Comparison of ENCODE assay signal across 20 cellular contexts in the genomic region with DNA sequence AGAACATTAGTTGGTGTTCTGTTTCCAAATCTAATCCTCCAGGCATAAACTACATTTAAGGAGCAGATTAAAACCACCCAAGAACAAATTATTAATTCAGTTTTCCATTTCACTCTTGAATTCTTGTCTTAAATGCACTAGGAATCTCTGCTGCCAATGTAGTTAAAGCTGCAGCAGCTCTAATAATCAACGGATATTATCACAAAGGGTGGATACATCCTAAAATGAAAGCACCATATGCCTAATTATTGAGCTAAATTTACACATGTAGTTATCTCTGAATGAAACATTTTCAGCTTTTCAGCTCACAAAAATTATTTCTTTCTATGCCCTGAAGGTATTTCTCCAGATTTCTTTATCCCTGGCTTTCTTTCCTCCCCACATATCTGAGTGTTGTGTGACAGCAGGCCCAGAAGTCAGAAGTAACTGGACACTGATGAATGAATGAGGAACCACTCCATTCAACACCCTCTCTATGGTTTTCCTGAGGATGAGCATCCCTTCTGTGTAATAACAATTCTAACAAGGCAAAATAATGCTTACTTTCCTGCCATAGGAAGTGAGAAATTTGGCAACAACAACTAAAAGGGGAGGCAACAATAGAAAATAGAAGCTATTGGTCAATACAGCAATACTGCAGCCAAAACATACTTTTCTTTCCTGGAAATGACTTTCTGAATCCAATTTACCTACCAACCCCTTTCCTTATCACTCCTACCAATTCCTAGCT. TPM values are rescaled to one million over a fixed set of nuclear protein-coding genes. Genes with fewer than 3 reads are reported as not detected.
DNase-seq lines count a peak whose midpoint lies in the region; ATAC-seq, FAIRE-seq and TF ChIP-seq lines count a peak whose summit lies in the region.
"Had no signal": no experiment of that assay in that cellular context is flagged by ENCODE, and none has a peak within 500 bp of the region (broad histone marks: within the 10 kb centered on the region; RNA-seq: fewer than 3 reads in every experiment).

No MANE protein-coding gene starts in this region.

- H4K20me1 ChIP-seq in HepG2 (ENCODE audit: insufficient read depth, low read length) = peaks cover 98% of the 10 kb centered on the region

- FAIRE-seq in HepG2 (lab: Jason Lieb, UNC) (no peak), small intestine (lab: Jason Lieb, UNC) (no peak)
- FAIRE-seq: endometrium had no signal

- H3K27me3 Mint-ChIP-seq in dendritic cell treated with granulocyte-macrophage colony-stimulating factor and Interleukin-4, amounts not matched to agents 40 ng/mL and 50 ng/mL, for 4 days = no peaks in the 10 kb centered on the region
- H3K27me3 Mint-ChIP-seq: activated naive CD8-positive, alpha-beta T cell had no signal

- POLR2A ChIA-PET in HepG2 (lab: Yijun Ruan, JAX) = interaction anchor here (0.7 to 2.2 kb wide), 3 partner anchors 9 to 13 kb away, joined by 3 to 14 read pairs (median 3); no protein-coding TSS in a partner anchor

- H3K27ac ChIP-seq in HepG2 (ENCODE audit: extremely low read length, insufficient read depth, low read length) = no peak overlapping the region
- peak overlapping the region; percentile 32 for H3K27ac ChIP-seq in urinary bladder (ENCODE audit: low read depth)
- H3K27ac ChIP-seq in small intestine (ENCODE audit: low read depth in 1 of 2, low read length in 1 of 2) = peak overlapping the region in 1 of 2 donors; percentile 24

- BruUV-seq in HepG2 (replicated peaks; lab: Mats Ljungman, UMichigan) = no TSS peak

- no peak overlapping the region for H3K4me3 Mint-ChIP-seq in dendritic cell treated with granulocyte-macrophage colony-stimulating factor and Interleukin-4, amounts not matched to agents 40 ng/mL and 50 ng/mL, for 4 days
- H3K4me3 Mint-ChIP-seq: activated naive CD8-positive, alpha-beta T cell; H9 had no signal

- no peaks in the 10 kb centered on the region for H3K9me3 ChIP-seq in HepG2 (ENCODE audit: low read length)
- H3K9me3 ChIP-seq in small intestine (ENCODE audit: control insufficient read depth, low read depth) = no peaks in the 10 kb centered on the region
- H3K9me3 ChIP-seq: gastrocnemius medialis had no signal

- peak overlapping the region; percentile 24 for H3K27ac Mint-ChIP-seq in dendritic cell treated with granulocyte-macrophage colony-stimulating factor and Interleukin-4, amounts not matched to agents 40 ng/mL and 50 ng/mL, for 4 days
- H3K27ac Mint-ChIP-seq: H9 had no signal

- no peak for TF ChIP-seq CTCF in HepG2 (CRISPR knock-in tag; IDR thresholded peaks at IDR 0.05)

- no peak overlapping the region for H2AFZ ChIP-seq in HepG2 (ENCODE audit: low read length)

- TF ChIP-seq POLR2A in HepG2 (IDR thresholded peaks at IDR 0.05; ENCODE audit: insufficient read depth in 1 of 2, low read depth in 2 of 2, low read length in 2 of 2) = no peak

- peaks cover 25% of the 10 kb centered on the region for H3K36me3 Mint-ChIP-seq in dendritic cell treated with granulocyte-macrophage colony-stimulating factor and Interleukin-4, amounts not matched to agents 40 ng/mL and 50 ng/mL, for 4 days (ENCODE audit: low read depth)

- H3K36me3 ChIP-seq in HepG2 (replicated peaks in 1 of 2; ENCODE audit: control insufficient read depth in 1 of 2, insufficient read depth in 2 of 2, low read length in 2 of 2) = peaks cover 33 to 80% of the 10 kb centered on the region in 2 experiments
- H3K36me3 ChIP-seq in urinary bladder (ENCODE audit: insufficient read depth) = no peaks in the 10 kb centered on the region
- peaks cover 4% of the 10 kb centered on the region in 2 donors for H3K36me3 ChIP-seq in small intestine (ENCODE audit: control insufficient read depth in 2 of 2, insufficient read depth in 2 of 2, low read length in 2 of 2)
- H3K36me3 ChIP-seq: gastrocnemius medialis had no signal

- ATAC-seq in Right ventricle myocardium superior (ENCODE audit: poor library complexity) = peak; percentile 60
- ATAC-seq in HepG2 = no peak
- ATAC-seq: gastrocnemius medialis; stimulated activated naive CD8-positive, alpha-beta T cell treated with anti-CD3 and anti-CD28 coated beads, Interleukin-15, Interleukin-2, amounts not matched to agents 100 U/mL and 50 U/mL, for 24 hours had no signal

- H3K9me3 Mint-ChIP-seq in dendritic cell treated with granulocyte-macrophage colony-stimulating factor and Interleukin-4, amounts not matched to agents 40 ng/mL and 50 ng/mL, for 4 days = no peaks in the 10 kb centered on the region
- H3K9me3 Mint-ChIP-seq: H9 had no signal

- in situ Hi-C loops in HepG2 (cut with HindIII; ENCODE audit: extremely low pct_ligation_motif_present, low pct_unique_long_range_greater_than_20kb) = no loop called here

- no peak overlapping the region for H3K9ac ChIP-seq in HepG2 (ENCODE audit: insufficient read depth, low read depth, low read length)

- TF ChIP-seq RAD21 in HepG2 (CRISPR knock-in tag; IDR thresholded peaks at IDR 0.05) = no peak

- intact Hi-C loops in Right ventricle myocardium superior (cut with DNase I) = no loop called here
- intact Hi-C loops in cardiac septum (cut with DNase I) = loop anchor here (2.0 kb wide), 1 partner anchor 22 kb away; no protein-coding TSS in a partner anchor
- intact Hi-C loops in dendritic cell treated with granulocyte-macrophage colony-stimulating factor and Interleukin-4, amounts not matched to agents 40 ng/mL and 50 ng/mL, for 4 days (cut with micrococcal nuclease) = no loop called here
- intact Hi-C loops in HepG2 (cut with micrococcal nuclease; ENCODE audit: unreplicated experiment) = no loop called here

- TF ChIP-seq EP300 in HepG2 (IDR thresholded peaks at IDR 0.05; ENCODE audit: low read depth in 2 of 2, low read length in 2 of 2) = no peak
- TF ChIP-seq EP300 in HepG2 (CRISPR knock-in tag; IDR thresholded peaks at IDR 0.05; ENCODE audit: borderline replicate concordance) = no peak

- H3K4me2 ChIP-seq in HepG2 (ENCODE audit: low read depth, low read length) = no peak overlapping the region

- peaks cover 35% of the 10 kb centered on the region for H3K4me1 Mint-ChIP-seq in dendritic cell treated with granulocyte-macrophage colony-stimulating factor and Interleukin-4, amounts not matched to agents 40 ng/mL and 50 ng/mL, for 4 days (ENCODE audit: low read depth)

- H3K4me1 ChIP-seq in HepG2 (ENCODE audit: insufficient read depth, low read length) (peaks cover 81% of the 10 kb centered on the region), urinary bladder (ENCODE audit: insufficient read depth) (peaks cover 2% of the 10 kb centered on the region), small intestine (ENCODE audit: control insufficient read depth in 2 of 2, insufficient read depth in 1 of 2, low read depth in 1 of 2, low read length in 1 of 2) (peaks cover 0 to 6% of the 10 kb centered on the region in 2 donors)

- H3K79me2 ChIP-seq in HepG2 (ENCODE audit: insufficient read depth, low read length) = peaks cover 99% of the 10 kb centered on the region

- CTCF ChIA-PET in HepG2 (lab: Yijun Ruan, JAX; ENCODE audit: low intra/inter-chr PET ratio, low total read pairs) = no interaction called here

- DNase-seq in Right ventricle myocardium superior (no peak), cardiac septum (ENCODE audit: low spot score) (no peak), HepG2 (ENCODE audit: low spot score) (no peak), HuH-7.5 (ENCODE audit: low spot score) (no peak), small intestine (no peak), NCI-H446 (lab: John Stamatoyannopoulos, UW) (no peak)
- DNase-seq: activated CD4-positive, alpha-beta T cell treated with anti-CD3 and anti-CD28 coated beads for 48 hours; activated T-cell treated with anti-CD3 and anti-CD28 coated beads for 4 hours; caudate nucleus; COR-L47; gastrocnemius medialis; H9; occipital lobe; stimulated activated CD4-positive, alpha-beta T cell treated with anti-CD3 and anti-CD28 coated beads, Interleukin-12 subunit alpha, Interleukin-12 subunit beta, amount 100 ng/mL, for 4 hours; stimulated activated naive CD8-positive, alpha-beta T cell treated with anti-CD3 and anti-CD28 coated beads, Interleukin-15, Interleukin-2, amounts not matched to agents 100 U/mL and 50 U/mL, for 24 hours; T-helper 9 cell had no signal

- H3K27me3 ChIP-seq in HepG2 (ENCODE audit: control insufficient read depth in 1 of 2, insufficient read depth in 2 of 2, low read length in 2 of 2) = no peaks in the 10 kb centered on the region
- no peaks in the 10 kb centered on the region for H3K27me3 ChIP-seq in small intestine (ENCODE audit: control insufficient read depth in 2 of 2, insufficient read depth in 2 of 2, low read length in 2 of 2)
- H3K27me3 ChIP-seq: gastrocnemius medialis had no signal

- WGBS in HepG2 (ENCODE audit: low lambda C conversion rate) = 66% methylated on average over 1 of the region's 1 CpG
- WGBS in urinary bladder = 26% methylated on average over 1 of the region's 1 CpG
- WGBS in small intestine, 3 donors = 13 to 48% (median 22%) methylated on average over 1 of the region's 1 CpG

- H3K4me3 ChIP-seq in HepG2 (replicated peaks in 1 of 3; ENCODE audit: insufficient read depth in 1 of 3, low read depth in 2 of 3, low read length in 3 of 3) (no peak overlapping the region), urinary bladder (ENCODE audit: low read depth, low read length) (no peak overlapping the region), small intestine (ENCODE audit: low read depth in 1 of 2, low read length in 2 of 2) (no peak overlapping the region)
- H3K4me3 ChIP-seq: gastrocnemius medialis had no signal

RNA-seq across cellular contexts. Expression of a gene that starts 14.9 kb away (rescaled TPM):
- total RNA-seq in Right ventricle myocardium superior (17.2 TPM), cardiac septum (15.0 TPM), HepG2 (2016; rRNA removed; fragmentation: Illumina TruSeq; extraction: Trizol) (98.7 and 156 TPM in 2 replicates), urinary bladder (245 TPM)
- total RNA-seq in HepG2 (2016; cell fraction: cytosol; rRNA removed; fragmentation: Illumina TruSeq; extraction: Trizol; ENCODE audit: low read depth) = 8.0 and 9.3 TPM in 2 replicates
- total RNA-seq in HepG2 (2016; cell fraction: insoluble cytoplasmic fraction; rRNA removed; fragmentation: Illumina TruSeq; extraction: Trizol) = 92.1 and 154 TPM in 2 replicates
- 35.4 and 40.1 TPM in 2 replicates for total RNA-seq in HepG2 (2016; cell fraction: membrane; rRNA removed; fragmentation: Illumina TruSeq; extraction: Trizol)
- total RNA-seq in HepG2 (2016; cell fraction: nucleus; rRNA removed; fragmentation: Illumina TruSeq; extraction: Trizol) = 183 and 203 TPM in 2 replicates
- polyA plus RNA-seq in HepG2 (2011; rRNA removed) (192 and 236 TPM in 2 replicates), urinary bladder (98.6 TPM), small intestine (10 to 100 TPM; 17.7 to 43.4 (median 25.9) TPM)
- polyA plus RNA-seq in HepG2 (2011; cell fraction: cytosol; rRNA removed) = 99.8 and 148 TPM in 2 replicates
- polyA plus RNA-seq in HepG2 (2011; cell fraction: nucleus; rRNA removed) = 62.7 and 77.6 TPM in 2 replicates
- 214 and 224 TPM in 2 replicates for polyA plus RNA-seq in HepG2 (2012)
- polyA plus RNA-seq in HepG2 (2016; cell fraction: cytosol; fragmentation: Illumina TruSeq; extraction: Trizol; ENCODE audit: low read depth) = 6.6 and 6.7 TPM in 2 replicates
- 106 and 111 TPM in 2 replicates for polyA plus RNA-seq in HepG2 (2016; cell fraction: insoluble cytoplasmic fraction; fragmentation: Illumina TruSeq; extraction: Trizol; ENCODE audit: low read depth)
- polyA plus RNA-seq in HepG2 (2016; cell fraction: membrane; fragmentation: Illumina TruSeq; extraction: Trizol; ENCODE audit: low read depth) = 19.3 and 22.4 TPM in 2 replicates
- polyA plus RNA-seq in HepG2 (2016; cell fraction: nucleus; fragmentation: Illumina TruSeq; extraction: Trizol; ENCODE audit: insufficient read depth, low read depth) = 218 and 229 TPM in 2 replicates
- 0.70 and 113 TPM in 2 replicates for polyA minus RNA-seq in HepG2 (2011; rRNA and poly(A)+ RNA removed; ENCODE audit: low replicate concordance)
- polyA minus RNA-seq in HepG2 (2011; cell fraction: cytosol; rRNA and poly(A)+ RNA removed) = 203 TPM in 2 replicates
- 222 and 223 TPM in 2 replicates for polyA minus RNA-seq in HepG2 (2011; cell fraction: nucleus; rRNA and poly(A)+ RNA removed)
